ENCODE assay signal across 1 cellular context in the genomic region with DNA sequence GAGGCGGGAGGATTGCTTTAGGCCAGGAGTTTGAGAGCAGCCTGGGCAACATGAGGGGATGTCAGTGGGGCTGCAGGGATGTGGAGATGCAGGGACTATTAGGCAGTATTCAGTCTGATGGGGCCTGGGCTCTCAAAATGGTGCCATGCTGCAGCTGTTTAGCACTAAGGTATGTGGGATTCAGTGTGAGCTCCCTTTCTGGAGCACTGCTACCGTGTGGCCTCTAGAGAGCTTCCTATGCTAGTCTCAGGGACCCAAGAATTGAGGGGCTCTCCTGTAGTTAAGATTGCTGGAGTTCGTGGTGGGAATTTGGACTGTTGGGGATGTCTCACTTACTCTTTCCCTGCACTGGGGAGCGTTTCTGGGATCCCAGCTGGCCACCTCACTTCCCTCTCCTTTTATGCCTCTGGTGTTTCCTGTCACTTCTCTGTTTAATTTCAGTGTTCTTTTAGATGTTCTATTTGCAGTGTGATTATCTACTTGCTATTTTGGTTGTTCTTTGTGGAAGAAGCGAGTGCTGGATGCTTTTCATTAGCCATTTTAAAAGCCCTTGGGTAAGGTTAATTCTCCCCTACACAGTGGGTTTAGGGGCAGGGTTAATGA.
TF ChIP-seq lines count a peak whose summit lies in the region.

No MANE protein-coding gene starts in this region.

TF ChIP-seq in GM23338, 12 proteins besides CTCF, POLR2A, EP300 and RAD21:
- no peak for TF ChIP-seq ZNF462 (CRISPR knock-in tag; IDR thresholded peaks at IDR 0.05)
- no peak for TF ChIP-seq STAT1 (IDR thresholded peaks at IDR 0.05; ENCODE audit: unreplicated experiment)
- TF ChIP-seq, protein P1, sequence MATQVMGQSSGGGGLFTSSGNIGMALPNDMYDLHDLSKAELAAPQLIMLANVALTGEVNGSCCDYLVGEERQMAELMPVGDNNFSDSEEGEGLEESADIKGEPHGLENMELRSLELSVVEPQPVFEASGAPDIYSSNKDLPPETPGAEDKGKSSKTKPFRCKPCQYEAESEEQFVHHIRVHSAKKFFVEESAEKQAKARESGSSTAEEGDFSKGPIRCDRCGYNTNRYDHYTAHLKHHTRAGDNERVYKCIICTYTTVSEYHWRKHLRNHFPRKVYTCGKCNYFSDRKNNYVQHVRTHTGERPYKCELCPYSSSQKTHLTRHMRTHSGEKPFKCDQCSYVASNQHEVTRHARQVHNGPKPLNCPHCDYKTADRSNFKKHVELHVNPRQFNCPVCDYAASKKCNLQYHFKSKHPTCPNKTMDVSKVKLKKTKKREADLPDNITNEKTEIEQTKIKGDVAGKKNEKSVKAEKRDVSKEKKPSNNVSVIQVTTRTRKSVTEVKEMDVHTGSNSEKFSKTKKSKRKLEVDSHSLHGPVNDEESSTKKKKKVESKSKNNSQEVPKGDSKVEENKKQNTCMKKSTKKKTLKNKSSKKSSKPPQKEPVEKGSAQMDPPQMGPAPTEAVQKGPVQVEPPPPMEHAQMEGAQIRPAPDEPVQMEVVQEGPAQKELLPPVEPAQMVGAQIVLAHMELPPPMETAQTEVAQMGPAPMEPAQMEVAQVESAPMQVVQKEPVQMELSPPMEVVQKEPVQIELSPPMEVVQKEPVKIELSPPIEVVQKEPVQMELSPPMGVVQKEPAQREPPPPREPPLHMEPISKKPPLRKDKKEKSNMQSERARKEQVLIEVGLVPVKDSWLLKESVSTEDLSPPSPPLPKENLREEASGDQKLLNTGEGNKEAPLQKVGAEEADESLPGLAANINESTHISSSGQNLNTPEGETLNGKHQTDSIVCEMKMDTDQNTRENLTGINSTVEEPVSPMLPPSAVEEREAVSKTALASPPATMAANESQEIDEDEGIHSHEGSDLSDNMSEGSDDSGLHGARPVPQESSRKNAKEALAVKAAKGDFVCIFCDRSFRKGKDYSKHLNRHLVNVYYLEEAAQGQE (IDR thresholded peaks at IDR 0.05; ENCODE audit: unreplicated experiment), result no peak
- no peak for TF ChIP-seq JUNB (IDR thresholded peaks at IDR 0.05; ENCODE audit: unreplicated experiment)
- no peak for TF ChIP-seq EZH2phosphoT487 (IDR thresholded peaks at IDR 0.05; ENCODE audit: unreplicated experiment)
